In genomic region chr6:155122199-155122950, GRCh38 we compare ENCODE assay signal across 24 cellular contexts.
DNase-seq lines count a peak whose midpoint lies in the region; ATAC-seq and TF ChIP-seq lines count a peak whose summit lies in the region.
"Had no signal": no experiment of that assay in that cellular context is flagged by ENCODE, and none has a peak within 500 bp of the region (broad histone marks: within the 10 kb centered on the region; RNA-seq: fewer than 3 reads in every experiment).

No MANE protein-coding gene starts in this region.

- H3K4me3 ChIP-seq in AG10803 (ENCODE audit: low read length): peak overlapping the region; percentile 13; the same call in 1 of the 2 replicates
- H3K4me3 ChIP-seq in NT2/D1 (ENCODE audit: insufficient read length, low read depth): peak overlapping the region; percentile 35
- H3K4me3 ChIP-seq in ectodermal cell (ENCODE audit: insufficient read depth, low read depth, low read length): peak overlapping the region; percentile 24
- H3K4me3 ChIP-seq in neuron (ENCODE audit: low read length): peak overlapping the region; percentile 37
- H3K4me3 ChIP-seq in suprapubic skin: no peak overlapping the region
- H3K4me3 ChIP-seq: HAP-1, prostate gland, SK-N-MC had no signal

- peak overlapping the region; percentile 72 for H2AFZ ChIP-seq in neuron (ENCODE audit: low read depth, low read length)

- no peak for DNase-seq in AG10803 (ENCODE audit: low read depth)
- no peak for DNase-seq in NT2/D1 (ENCODE audit: low read depth, low spot score)
- no peak for DNase-seq in suprapubic skin (ENCODE audit: low spot score in 2 of 2)
- DNase-seq: activated CD4-positive, alpha-beta T cell treated with anti-CD3 and anti-CD28 coated beads, Interleukin-2, amount 50 U/mL, for 1 hour; activated CD8-positive, alpha-beta memory T cell treated with anti-CD3 and anti-CD28 coated beads, Interleukin-2, amount 10 ng/mL, durations not matched to agents 7 days and 5 days; activated naive CD4-positive, alpha-beta T cell treated with Interleukin-2 at 50 U/mL for 16 hours; activated T-cell treated with anti-CD3 and anti-CD28 coated beads, Interleukin-2, amount 50 U/mL, for 72 hours; cortex of kidney; DMS79; Karpas-422; left ventricle myocardium superior; MV-4-11; NCI-H526 treated with DMSO at 0.1 percent for 48 hours; stimulated activated CD4-positive, alpha-beta T cell treated with anti-CD3 and anti-CD28 coated beads, Interleukin-1b, Interleukin-23, amount 100 ng/mL, for 48 hours; T-helper 2 cell had no signal

- WGBS in ectodermal cell, 2 experiments: 81 to 89% methylated on average over 4 to 5 of the region's 6 CpGs
- 95% methylated on average over 6 of the region's 6 CpGs for WGBS in suprapubic skin

- no peak for TF ChIP-seq CTCF in AG10803 (conservative IDR thresholded peaks at IDR 0.05; ENCODE audit: low read length)
- TF ChIP-seq CTCF in suprapubic skin (IDR thresholded peaks at IDR 0.05): no peak

- peak overlapping the region; percentile 66 for H3K9ac ChIP-seq in NT2/D1 (ENCODE audit: insufficient read length, low read depth)

- TF ChIP-seq POLR2A in suprapubic skin (IDR thresholded peaks at IDR 0.05): no peak

- no peak for ATAC-seq in GM21717 (IDR thresholded peaks at IDR 0.05; ENCODE audit: unreplicated experiment)
- ATAC-seq in HG03039 (IDR thresholded peaks at IDR 0.05; ENCODE audit: unreplicated experiment): no peak
- no peak for ATAC-seq in HG03108 (IDR thresholded peaks at IDR 0.05; ENCODE audit: unreplicated experiment)
- ATAC-seq: activated CD8-positive, alpha-beta memory T cell treated with anti-CD3 and anti-CD28 coated beads, Interleukin-2, amount 10 ng/mL, durations not matched to agents 7 days and 5 days; activated T-cell treated with anti-CD3 and anti-CD28 coated beads, Interleukin-2, amount 50 U/mL, for 72 hours had no signal

- no peaks in the 10 kb centered on the region for H3K9me3 ChIP-seq in NT2/D1 (ENCODE audit: insufficient read depth, low read length)
- no peaks in the 10 kb centered on the region for H3K9me3 ChIP-seq in ectodermal cell (ENCODE audit: control insufficient read depth, low read length)
- H3K9me3 ChIP-seq in neuron (ENCODE audit: low read length): no peaks in the 10 kb centered on the region
- H3K9me3 ChIP-seq in suprapubic skin: no peaks in the 10 kb centered on the region
- H3K9me3 ChIP-seq: esophagus muscularis mucosa, HAP-1, prostate gland had no signal

- peaks cover 3% of the 10 kb centered on the region for H3K4me1 ChIP-seq in NT2/D1 (ENCODE audit: insufficient read depth, insufficient read length)
- peaks cover 35% of the 10 kb centered on the region for H3K4me1 ChIP-seq in ectodermal cell (ENCODE audit: control insufficient read depth, insufficient read depth, low read length)
- H3K4me1 ChIP-seq in neuron (ENCODE audit: insufficient read depth, low read length): peaks cover 54% of the 10 kb centered on the region
- H3K4me1 ChIP-seq in suprapubic skin: no peaks in the 10 kb centered on the region
- H3K4me1 ChIP-seq: prostate gland had no signal

- peaks cover 2% of the 10 kb centered on the region for H3K36me3 ChIP-seq in NT2/D1 (ENCODE audit: insufficient read depth, insufficient read length, low read length)
- peaks cover 2% of the 10 kb centered on the region for H3K36me3 ChIP-seq in ectodermal cell (ENCODE audit: control insufficient read depth, insufficient read depth, low read length)
- H3K36me3 ChIP-seq in neuron (ENCODE audit: insufficient read depth, low read length): no peaks in the 10 kb centered on the region
- no peaks in the 10 kb centered on the region for H3K36me3 ChIP-seq in suprapubic skin
- H3K36me3 ChIP-seq: esophagus muscularis mucosa, HAP-1, prostate gland had no signal

- H3K27ac ChIP-seq in ectodermal cell (ENCODE audit: insufficient read depth, low read depth, low read length, poor library complexity, severe bottlenecking): peak overlapping the region; percentile 71
- H3K27ac ChIP-seq in suprapubic skin: no peak overlapping the region
- H3K27ac ChIP-seq: prostate gland, SK-N-MC had no signal

- TF ChIP-seq EP300 in suprapubic skin (IDR thresholded peaks at IDR 0.05): no peak

- H3K27me3 ChIP-seq in NT2/D1 (ENCODE audit: insufficient read depth, insufficient read length): no peaks in the 10 kb centered on the region
- H3K27me3 ChIP-seq in ectodermal cell (ENCODE audit: control insufficient read depth, insufficient read depth, low read length, poor library complexity, severe bottlenecking): no peaks in the 10 kb centered on the region
- H3K27me3 ChIP-seq in neuron (ENCODE audit: insufficient read depth, low read length): no peaks in the 10 kb centered on the region
- no peaks in the 10 kb centered on the region for H3K27me3 ChIP-seq in suprapubic skin
- H3K27me3 ChIP-seq: esophagus muscularis mucosa had no signal
